Comparison of ENCODE assay signal across 1 cellular context in genomic region chr16:81752225-81752875, GRCh38.
TF ChIP-seq lines count a peak whose summit lies in the region.

No MANE protein-coding gene starts in this region.

TF ChIP-seq in K562, 482 proteins besides CTCF, POLR2A, EP300 and RAD21 (continued from another document and continues in another):
- TF ChIP-seq PKNOX1 (IDR thresholded peaks at IDR 0.05) (peak; percentile 74), EWSR1 (IDR thresholded peaks at IDR 0.05; ENCODE audit: borderline replicate concordance, low read depth, partially characterized antibody) (no peak), ILF3 (IDR thresholded peaks at IDR 0.05; ENCODE audit: borderline replicate concordance) (no peak), HNRNPK (IDR thresholded peaks at IDR 0.05; ENCODE audit: low read depth, low read length, poor library complexity, severe bottlenecking) (no peak), ZNF354B (CRISPR knock-in tag; IDR thresholded peaks at IDR 0.05) (no peak), ARID1B (IDR thresholded peaks at IDR 0.05) (peak; percentile 82), HMGN3 (IDR thresholded peaks at IDR 0.05; ENCODE audit: borderline replicate concordance, extremely low read depth, insufficient read length, low read depth, low read length) (peak; percentile 70), CREBBP (IDR thresholded peaks at IDR 0.05; ENCODE audit: low read depth, low read length) (no peak), SMAD3 (CRISPR knock-in tag; conservative IDR thresholded peaks at IDR 0.05) (no peak), RUNX1 (IDR thresholded peaks at IDR 0.05; ENCODE audit: low read depth) (no peak), CXXC5 (CRISPR knock-in tag; IDR thresholded peaks at IDR 0.05) (no peak; the same call in none of the 2 replicates), ZBTB1 (CRISPR knock-in tag; IDR thresholded peaks at IDR 0.05; ENCODE audit: borderline replicate concordance, low read depth) (no peak), SIN3B (IDR thresholded peaks at IDR 0.05; ENCODE audit: low read depth) (no peak; the same call in 1 of the 2 replicates), SPI1 (IDR thresholded peaks at IDR 0.05; ENCODE audit: borderline replicate concordance, low read depth, low read length) (peak; percentile 100), CBX1 (IDR thresholded peaks at IDR 0.05; ENCODE audit: low read depth) (peak; percentile 33; the same call in 1 of the 2 replicates), ZNF263 (CRISPR knock-in tag; IDR thresholded peaks at IDR 0.05; ENCODE audit: borderline replicate concordance) (no peak), HDAC3 (IDR thresholded peaks at IDR 0.05; ENCODE audit: borderline replicate concordance, partially characterized antibody) (no peak), RBM25 (IDR thresholded peaks at IDR 0.05; ENCODE audit: low read depth, low read length, severe bottlenecking) (no peak), ZNF431 (CRISPR knock-in tag; IDR thresholded peaks at IDR 0.05) (no peak), FOXO4 (CRISPR knock-in tag; IDR thresholded peaks at IDR 0.05) (no peak), RHOXF2B (CRISPR knock-in tag; conservative IDR thresholded peaks at IDR 0.05) (peak; percentile 69; the same call in 1 of the 2 replicates), STAT5A (IDR thresholded peaks at IDR 0.05; ENCODE audit: borderline replicate concordance, low read length) (no peak), PCBP1 (IDR thresholded peaks at IDR 0.05; ENCODE audit: low read depth, low read length, poor library complexity, severe bottlenecking) (no peak), GABPB1 (CRISPR knock-in tag; IDR thresholded peaks at IDR 0.05) (peak; percentile 79), ZBTB33 (CRISPR knock-in tag; IDR thresholded peaks at IDR 0.05) (peak; percentile 57; the same call in 1 of the 2 replicates), RNF2 (IDR thresholded peaks at IDR 0.05) (peak; percentile 79; the same call in 1 of the 2 replicates), FOXJ2 (tag; IDR thresholded peaks at IDR 0.05) (0 out of 2 replicates have a peak, but pooled peaks have one; percentile 62), ZNF583 (CRISPR knock-in tag; IDR thresholded peaks at IDR 0.05) (peak; percentile 67; the same call in 1 of the 2 replicates), ZNF77 (CRISPR knock-in tag; IDR thresholded peaks at IDR 0.05) (no peak), TEAD1 (CRISPR knock-in tag; IDR thresholded peaks at IDR 0.05) (0 out of 4 replicates have a peak, but pooled peaks of 1 of the 2 experiments have one; percentile 38), ETV6 (IDR thresholded peaks at IDR 0.05; ENCODE audit: borderline replicate concordance in 1 of 2, low read depth in 2 of 2, low read length in 1 of 2) (no peak), ETV6 (CRISPR knock-in tag; IDR thresholded peaks at IDR 0.05; ENCODE audit: borderline replicate concordance) (no peak), MBD1 (CRISPR knock-in tag; IDR thresholded peaks at IDR 0.05) (no peak), RFX1 (IDR thresholded peaks at IDR 0.05) (no peak), HNRNPUL1 (IDR thresholded peaks at IDR 0.05; ENCODE audit: low read length) (no peak), HOMEZ (CRISPR knock-in tag; IDR thresholded peaks at IDR 0.05) (0 out of 2 replicates have a peak, but pooled peaks have one; percentile 44), GMEB1 (CRISPR knock-in tag; IDR thresholded peaks at IDR 0.05) (no peak), GATAD2B (IDR thresholded peaks at IDR 0.05; ENCODE audit: borderline replicate concordance) (no peak), GTF2E2 (tag; IDR thresholded peaks at IDR 0.05) (no peak; the same call in 1 of the 2 replicates), THRA (IDR thresholded peaks at IDR 0.05) (no peak), ZBTB7A (IDR thresholded peaks at IDR 0.05; ENCODE audit: borderline replicate concordance, control insufficient read depth, low read depth, low read length) (peak; percentile 87), ASH1L (IDR thresholded peaks at IDR 0.05; ENCODE audit: borderline replicate concordance, low read depth, partially characterized antibody) (no peak), FOS (IDR thresholded peaks at IDR 0.05; ENCODE audit: extremely low read depth, insufficient read length) (no peak), ARID2 (IDR thresholded peaks at IDR 0.05) (no peak), ETV1 (tag; conservative IDR thresholded peaks at IDR 0.05; ENCODE audit: low read depth) (peak; percentile 62), STAG1 (CRISPR knock-in tag; IDR thresholded peaks at IDR 0.05; ENCODE audit: borderline replicate concordance) (no peak), ZNF140 (CRISPR knock-in tag; IDR thresholded peaks at IDR 0.05) (no peak), BCOR (IDR thresholded peaks at IDR 0.05) (no peak), MAX (CRISPR knock-in tag; IDR thresholded peaks at IDR 0.05) (peak; percentile 63; the same call in 1 of the 2 replicates), HNRNPL (IDR thresholded peaks at IDR 0.05; ENCODE audit: low read depth, low read length) (no peak), DNMT1 (IDR thresholded peaks at IDR 0.05) (no peak), ZEB2 (IDR thresholded peaks at IDR 0.05) (peak; percentile 46; the same call in 1 of the 2 replicates), ZNF384 (IDR thresholded peaks at IDR 0.05; ENCODE audit: low read depth, low read length) (no peak; the same call in 1 of the 2 replicates), ATF7 (IDR thresholded peaks at IDR 0.05) (peak; percentile 82), GATAD2A (IDR thresholded peaks at IDR 0.05) (peak; percentile 76; the same call in 1 of the 2 replicates), L3MBTL2 (IDR thresholded peaks at IDR 0.05) (peak; percentile 85), ZNF239 (CRISPR knock-in tag; IDR thresholded peaks at IDR 0.05) (no peak; the same call in 1 of the 2 replicates), CTCFL (IDR thresholded peaks at IDR 0.05; ENCODE audit: borderline replicate concordance, insufficient read depth, low read depth, low read length, poor library complexity, severe bottlenecking) (no peak), PATZ1 (CRISPR knock-in tag; IDR thresholded peaks at IDR 0.05; ENCODE audit: borderline replicate concordance) (no peak)
